In the genomic region with DNA sequence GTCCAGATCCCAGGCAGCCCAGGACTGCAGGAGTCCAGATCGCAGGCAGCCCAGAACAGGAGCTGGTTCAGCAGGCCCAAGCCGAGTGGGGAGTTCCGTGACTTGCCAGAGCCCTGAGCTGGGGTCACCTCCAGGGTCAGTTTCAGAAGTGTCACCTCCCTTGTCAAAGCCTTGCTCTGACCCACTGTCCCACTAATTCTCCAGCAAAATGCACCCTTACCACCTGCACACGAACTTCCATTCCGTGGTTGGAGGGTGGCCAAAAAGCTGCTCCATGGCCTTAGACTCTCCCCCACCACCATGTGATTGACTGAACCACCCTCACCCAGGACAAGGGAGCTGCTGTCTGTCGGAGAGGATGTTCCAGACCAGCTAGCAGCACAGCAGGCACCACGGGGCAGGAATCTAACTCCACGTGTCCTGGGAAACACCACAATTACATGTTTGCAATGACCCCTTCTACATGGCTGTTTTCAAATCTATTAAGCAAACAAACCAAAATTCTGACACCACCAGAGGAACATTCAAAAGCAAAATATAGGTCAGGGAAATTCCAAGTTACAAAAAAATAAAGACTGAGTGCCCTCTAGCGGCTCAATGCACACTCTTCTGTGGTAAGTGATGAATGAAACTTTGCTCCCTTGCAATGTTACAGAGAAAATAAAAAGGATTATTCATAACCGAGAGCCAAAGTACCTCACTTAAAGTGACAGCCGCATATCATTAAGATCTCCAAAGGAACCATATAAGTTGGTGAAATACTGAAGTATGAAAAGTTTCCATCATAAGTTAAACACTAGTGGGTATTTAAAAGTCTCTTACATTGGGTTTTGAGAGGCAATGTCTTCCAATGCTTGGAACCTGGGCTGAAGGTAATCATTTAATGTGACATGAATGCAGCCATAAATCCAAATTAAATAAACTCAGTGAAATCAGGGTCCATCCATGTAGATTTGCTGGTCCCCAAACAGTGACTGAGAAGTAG, we compare ENCODE assay signal across 8 cellular contexts.
DNase-seq lines count a peak whose midpoint lies in the region; ATAC-seq and TF ChIP-seq lines count a peak whose summit lies in the region.

No MANE protein-coding gene starts in this region.

- H3K36me3 ChIP-seq in OCI-LY7 (ENCODE audit: insufficient read depth, low read length): no peaks in the 10 kb centered on the region
- H3K36me3 ChIP-seq in body of pancreas (replicated peaks in 1 of 2; ENCODE audit: insufficient read depth in 1 of 2, low read depth in 2 of 2): no peaks in the 10 kb centered on the region

- H3K9me3 ChIP-seq in OCI-LY7 (ENCODE audit: low read length) (no peaks in the 10 kb centered on the region), body of pancreas (no peaks in the 10 kb centered on the region)

- 26 to 39% methylated on average over 10 to 11 of the region's 11 CpGs for WGBS in body of pancreas, 2 donors

- POLR2A ChIA-PET in OCI-LY7 (lab: Charles Lee): no interaction called here

- no peaks in the 10 kb centered on the region for H4K20me1 ChIP-seq in OCI-LY7 (ENCODE audit: insufficient read depth, low read length)

- DNase-seq in AG09319 (ENCODE audit: extremely low read depth, low read depth) (peak; percentile 10), OCI-LY7 (ENCODE audit: low spot score) (peak; percentile 39), body of pancreas (peak in 3 of 4 donors; percentile 33 to 58 (median 51)), hippocampal formation (lab: John Stamatoyannopoulos, UW) (peak; percentile 22 to 72), H4 (ENCODE audit: low spot score) (no peak), NCI-H524 treated with DMSO at 0.1 percent for 48 hours (lab: John Stamatoyannopoulos, UW) (no peak)
- peak; percentile 19 for DNase-seq in stimulated activated CD4-positive, alpha-beta T cell treated with anti-CD3 and anti-CD28 coated beads, Interleukin-1b, Interleukin-23, amount 100 ng/mL, for 48 hours

- no TSS peak for BruUV-seq in OCI-LY7 (replicated peaks; lab: Mats Ljungman, UMichigan)

- no peak overlapping the region for H3K4me2 ChIP-seq in OCI-LY7 (ENCODE audit: low read length)

- TF ChIP-seq POLR2A in body of pancreas (IDR thresholded peaks at IDR 0.05): no peak

- H3K4me1 ChIP-seq in OCI-LY7 (ENCODE audit: insufficient read depth, low read length, poor library complexity, severe bottlenecking) (no peaks in the 10 kb centered on the region), body of pancreas (peaks cover 8% of the 10 kb centered on the region)

- H3K79me2 ChIP-seq in OCI-LY7 (ENCODE audit: insufficient read depth, low read depth, low read length): no peaks in the 10 kb centered on the region

- TF ChIP-seq CTCF in AG09319 (IDR thresholded peaks at IDR 0.05; ENCODE audit: low read depth, low read length) (peak; percentile 75), GM12873 (IDR thresholded peaks at IDR 0.05; ENCODE audit: insufficient read depth, low read depth, low read length, missing control alignments) (peak; percentile 70), OCI-LY7 (conservative IDR thresholded peaks at IDR 0.05; ENCODE audit: low read length) (peak; percentile 93), body of pancreas (IDR thresholded peaks at IDR 0.05) (peak; percentile 32 to 75 (median 68))

- intact Hi-C loops in OCI-LY7 (cut with micrococcal nuclease; ENCODE audit: unreplicated experiment): no loop called here
- intact Hi-C loops in body of pancreas (cut with DNase I): loop anchor here (10.0 kb wide), 1 partner anchor 411 kb away; no protein-coding TSS in a partner anchor

- no peaks in the 10 kb centered on the region for H3K9me2 ChIP-seq in OCI-LY7 (ENCODE audit: insufficient read depth, low read length)

- no peak overlapping the region for H3K27ac ChIP-seq in OCI-LY7 (ENCODE audit: low read depth, low read length, poor library complexity, severe bottlenecking)
- H3K27ac ChIP-seq in body of pancreas: no peak overlapping the region

- H2AFZ ChIP-seq in OCI-LY7 (ENCODE audit: low read length): no peak overlapping the region

- peak; percentile 71 for ATAC-seq in body of pancreas

- H3K4me3 ChIP-seq in OCI-LY7 (ENCODE audit: low read depth, low read length, poor library complexity, severe bottlenecking) (no peak overlapping the region), body of pancreas (no peak overlapping the region)

- CTCF ChIA-PET in OCI-LY7 (lab: Charles Lee; ENCODE audit: unreplicated experiment): no interaction called here

- no peaks in the 10 kb centered on the region for H3K27me3 ChIP-seq in body of pancreas

Comparison
In these comparisons a context has a peak if more than half of its experiments do, and no peak if none do; other contexts are left out.
1. DNase-seq: peak in AG09319 (single experiment), OCI-LY7 (single experiment), body of pancreas (3 of 4), hippocampal formation (2 of 2) and stimulated activated CD4-positive, alpha-beta T cell treated with anti-CD3 and anti-CD28 coated beads, Interleukin-1b, Interleukin-23, amount 100 ng/mL, for 48 hours (single experiment); none in H4 (single experiment) and NCI-H524 treated with DMSO at 0.1 percent for 48 hours (single experiment).
2. Peak in every context shown above with its lines, with median percentiles within 50 percentile points of each other: CTCF ChIP-seq.